ENCODE assay signal across 1 cellular context in the genomic region with DNA sequence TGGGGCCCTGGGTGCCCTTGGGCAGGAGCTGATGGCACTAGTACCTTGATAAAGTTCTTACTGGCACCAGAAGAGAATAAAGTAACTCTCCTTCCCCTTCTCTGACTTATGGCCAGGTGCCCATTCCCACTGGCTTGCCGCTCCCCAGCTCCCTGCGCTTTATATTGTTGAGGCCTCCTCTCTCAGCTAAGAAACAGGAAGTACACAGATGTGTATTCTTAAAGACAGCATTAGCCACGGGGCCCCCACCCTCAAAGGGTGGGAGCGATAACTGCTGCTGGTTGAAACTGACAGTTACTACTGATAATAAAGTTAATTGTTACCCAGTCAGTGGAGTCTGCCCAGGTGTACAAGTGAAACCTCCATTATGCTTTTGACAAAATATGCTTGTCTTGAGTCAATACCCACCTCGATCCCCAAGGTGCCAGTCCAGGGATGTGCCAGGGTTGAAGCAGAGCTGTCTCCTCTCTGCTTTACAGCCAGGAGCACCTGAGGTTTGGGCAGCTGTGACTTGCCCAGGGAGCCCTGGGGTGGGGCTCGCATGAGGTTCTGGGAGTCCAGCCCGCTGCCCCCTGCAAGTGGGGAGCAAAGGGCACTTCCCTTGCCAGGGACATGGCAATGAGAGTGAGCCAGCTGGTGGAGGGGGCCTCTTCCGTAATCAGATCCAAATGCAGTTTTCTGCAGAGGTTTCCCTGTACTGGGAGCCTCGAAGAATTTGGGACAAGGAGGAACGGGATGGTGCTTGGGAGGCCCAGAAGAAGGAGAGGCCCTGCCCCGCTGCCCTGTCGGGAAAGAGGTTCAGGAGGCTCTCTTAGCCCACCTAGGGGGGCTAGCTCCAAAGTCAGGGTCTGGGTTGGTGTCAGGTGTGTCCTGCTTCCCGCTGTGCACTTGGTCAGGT.
TF ChIP-seq lines count a peak whose summit lies in the region.

No MANE protein-coding gene starts in this region.

TF ChIP-seq in K562, 482 proteins besides CTCF, POLR2A, EP300 and RAD21 (continues in another document):
- TF ChIP-seq POLR2B (IDR thresholded peaks at IDR 0.05; ENCODE audit: low read depth, partially characterized antibody) (peak; percentile 29), RBBP5 (IDR thresholded peaks at IDR 0.05; ENCODE audit: borderline replicate concordance, insufficient read depth, low read length, poor library complexity, severe bottlenecking) (peak; percentile 45), LCOR (CRISPR knock-in tag; IDR thresholded peaks at IDR 0.05) (peak; percentile 57; the same call in 1 of the 2 replicates), TBP (optimal IDR thresholded peaks at IDR 0.05; ENCODE audit: low read depth, low read length) (peak; percentile 77), CXXC5 (CRISPR knock-in tag; IDR thresholded peaks at IDR 0.05) (peak; percentile 38), SMARCA4 (IDR thresholded peaks at IDR 0.05) (0 out of 2 replicates have a peak, but pooled peaks have one; percentile 28), MYC (IDR thresholded peaks at IDR 0.05; ENCODE audit: low read depth, low read length) (peak; percentile 62), MYC (CRISPR knock-in tag; IDR thresholded peaks at IDR 0.05; ENCODE audit: borderline replicate concordance, low read depth) (no peak), KDM1A (IDR thresholded peaks at IDR 0.05) (no peak), CTBP1 (IDR thresholded peaks at IDR 0.05; ENCODE audit: borderline replicate concordance) (peak; percentile 57; the same call in 1 of the 2 replicates), MEIS2 (IDR thresholded peaks at IDR 0.05; ENCODE audit: partially characterized antibody) (peak; percentile 45), FOXM1 (IDR thresholded peaks at IDR 0.05; ENCODE audit: low read depth) (peak; percentile 52; the same call in 1 of the 2 replicates), FOXM1 (CRISPR knock-in tag; IDR thresholded peaks at IDR 0.05; ENCODE audit: low read depth) (no peak), ZNF224 (CRISPR knock-in tag; IDR thresholded peaks at IDR 0.05) (no peak), NFIC (IDR thresholded peaks at IDR 0.05) (peak; percentile 57), ZNF583 (CRISPR knock-in tag; IDR thresholded peaks at IDR 0.05) (0 out of 2 replicates have a peak, but pooled peaks have one; percentile 12), STAT5A (IDR thresholded peaks at IDR 0.05; ENCODE audit: borderline replicate concordance, low read length) (no peak), POLR2G (IDR thresholded peaks at IDR 0.05; ENCODE audit: low read depth, low read length) (peak; percentile 35; the same call in 1 of the 2 replicates), ZNF766 (CRISPR knock-in tag; conservative IDR thresholded peaks at IDR 0.05) (peak; percentile 68; the same call in 1 of the 2 replicates), ARID1B (IDR thresholded peaks at IDR 0.05) (peak; percentile 53), CREB1 (IDR thresholded peaks at IDR 0.05) (0 out of 2 replicates have a peak, but pooled peaks have one; percentile 11), CREB1 (CRISPR knock-in tag; IDR thresholded peaks at IDR 0.05) (0 out of 2 replicates have a peak, but pooled peaks have one; percentile 27), ETV1 (tag; conservative IDR thresholded peaks at IDR 0.05; ENCODE audit: low read depth) (0 out of 2 replicates have a peak, but pooled peaks have one; percentile 35), DPF2 (IDR thresholded peaks at IDR 0.05) (peak; percentile 53), ELF4 (CRISPR knock-in tag; IDR thresholded peaks at IDR 0.05) (0 out of 2 replicates have a peak, but pooled peaks have one; percentile 4), GABPA (tag; conservative IDR thresholded peaks at IDR 0.05; ENCODE audit: low read depth) (0 out of 2 replicates have a peak, but pooled peaks have one; percentile 28), DACH1 (IDR thresholded peaks at IDR 0.05; ENCODE audit: partially characterized antibody) (peak; percentile 42), ELF1 (tag; IDR thresholded peaks at IDR 0.05) (peak; percentile 72), SUPT5H (IDR thresholded peaks at IDR 0.05) (peak; percentile 43; the same call in 1 of the 2 replicates), ZNF175 (CRISPR knock-in tag; IDR thresholded peaks at IDR 0.05; ENCODE audit: low read depth) (peak; percentile 82), RNF2 (IDR thresholded peaks at IDR 0.05) (peak; percentile 43; the same call in 1 of the 2 replicates), ZNF764 (CRISPR knock-in tag; IDR thresholded peaks at IDR 0.05; ENCODE audit: low read depth) (0 out of 2 replicates have a peak, but pooled peaks have one; percentile 14), NCOA6 (IDR thresholded peaks at IDR 0.05) (no peak), CHCHD3 (CRISPR knock-in tag; IDR thresholded peaks at IDR 0.05) (no peak), ZNF212 (CRISPR knock-in tag; IDR thresholded peaks at IDR 0.05) (no peak), SRSF3 (IDR thresholded peaks at IDR 0.05; ENCODE audit: insufficient read depth, low read length) (no peak), ZNF717 (CRISPR knock-in tag; IDR thresholded peaks at IDR 0.05) (0 out of 2 replicates have a peak, but pooled peaks have one; percentile 20), CBFA2T3 (IDR thresholded peaks at IDR 0.05) (peak; percentile 61), MTA3 (IDR thresholded peaks at IDR 0.05; ENCODE audit: borderline replicate concordance) (0 out of 2 replicates have a peak, but pooled peaks have one; percentile 43), ZFX (CRISPR knock-in tag; IDR thresholded peaks at IDR 0.05) (peak; percentile 66), ZNF589 (CRISPR knock-in tag; IDR thresholded peaks at IDR 0.05; ENCODE audit: low read depth) (peak; percentile 49; the same call in 1 of the 2 replicates), KAT7 (CRISPR knock-in tag; IDR thresholded peaks at IDR 0.05; ENCODE audit: borderline replicate concordance) (peak; percentile 42; the same call in 1 of the 2 replicates), PHB (CRISPR knock-in tag; IDR thresholded peaks at IDR 0.05) (0 out of 2 replicates have a peak, but pooled peaks have one; percentile 54), GATAD2A (IDR thresholded peaks at IDR 0.05) (peak; percentile 30; the same call in 1 of the 2 replicates), CREM (IDR thresholded peaks at IDR 0.05; ENCODE audit: low read depth) (0 out of 2 replicates have a peak, but pooled peaks have one; percentile 27), JUND (IDR thresholded peaks at IDR 0.05; ENCODE audit: borderline replicate concordance, low read depth, low read length) (peak; percentile 42; the same call in 1 of the 2 replicates), JUND (tag; IDR thresholded peaks at IDR 0.05; ENCODE audit: borderline replicate concordance, low read depth, low read length) (no peak), ZNF696 (CRISPR knock-in tag; conservative IDR thresholded peaks at IDR 0.05) (no peak), ZBTB7A (IDR thresholded peaks at IDR 0.05; ENCODE audit: borderline replicate concordance, control insufficient read depth, low read depth, low read length) (peak; percentile 63; the same call in 1 of the 2 replicates)
- TF ChIP-seq, protein P1, sequence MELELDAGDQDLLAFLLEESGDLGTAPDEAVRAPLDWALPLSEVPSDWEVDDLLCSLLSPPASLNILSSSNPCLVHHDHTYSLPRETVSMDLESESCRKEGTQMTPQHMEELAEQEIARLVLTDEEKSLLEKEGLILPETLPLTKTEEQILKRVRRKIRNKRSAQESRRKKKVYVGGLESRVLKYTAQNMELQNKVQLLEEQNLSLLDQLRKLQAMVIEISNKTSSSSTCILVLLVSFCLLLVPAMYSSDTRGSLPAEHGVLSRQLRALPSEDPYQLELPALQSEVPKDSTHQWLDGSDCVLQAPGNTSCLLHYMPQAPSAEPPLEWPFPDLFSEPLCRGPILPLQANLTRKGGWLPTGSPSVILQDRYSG (tag; conservative IDR thresholded peaks at IDR 0.05; ENCODE audit: low read depth): peak; percentile 8; the same call in 1 of the 2 replicates
- TF ChIP-seq, protein P2, sequence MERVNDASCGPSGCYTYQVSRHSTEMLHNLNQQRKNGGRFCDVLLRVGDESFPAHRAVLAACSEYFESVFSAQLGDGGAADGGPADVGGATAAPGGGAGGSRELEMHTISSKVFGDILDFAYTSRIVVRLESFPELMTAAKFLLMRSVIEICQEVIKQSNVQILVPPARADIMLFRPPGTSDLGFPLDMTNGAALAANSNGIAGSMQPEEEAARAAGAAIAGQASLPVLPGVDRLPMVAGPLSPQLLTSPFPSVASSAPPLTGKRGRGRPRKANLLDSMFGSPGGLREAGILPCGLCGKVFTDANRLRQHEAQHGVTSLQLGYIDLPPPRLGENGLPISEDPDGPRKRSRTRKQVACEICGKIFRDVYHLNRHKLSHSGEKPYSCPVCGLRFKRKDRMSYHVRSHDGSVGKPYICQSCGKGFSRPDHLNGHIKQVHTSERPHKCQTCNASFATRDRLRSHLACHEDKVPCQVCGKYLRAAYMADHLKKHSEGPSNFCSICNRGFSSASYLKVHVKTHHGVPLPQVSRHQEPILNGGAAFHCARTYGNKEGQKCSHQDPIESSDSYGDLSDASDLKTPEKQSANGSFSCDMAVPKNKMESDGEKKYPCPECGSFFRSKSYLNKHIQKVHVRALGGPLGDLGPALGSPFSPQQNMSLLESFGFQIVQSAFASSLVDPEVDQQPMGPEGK (CRISPR knock-in tag; IDR thresholded peaks at IDR 0.05; ENCODE audit: borderline replicate concordance): peak; percentile 75; the same call in 1 of the 2 replicates
- TF ChIP-seq, protein P3, sequence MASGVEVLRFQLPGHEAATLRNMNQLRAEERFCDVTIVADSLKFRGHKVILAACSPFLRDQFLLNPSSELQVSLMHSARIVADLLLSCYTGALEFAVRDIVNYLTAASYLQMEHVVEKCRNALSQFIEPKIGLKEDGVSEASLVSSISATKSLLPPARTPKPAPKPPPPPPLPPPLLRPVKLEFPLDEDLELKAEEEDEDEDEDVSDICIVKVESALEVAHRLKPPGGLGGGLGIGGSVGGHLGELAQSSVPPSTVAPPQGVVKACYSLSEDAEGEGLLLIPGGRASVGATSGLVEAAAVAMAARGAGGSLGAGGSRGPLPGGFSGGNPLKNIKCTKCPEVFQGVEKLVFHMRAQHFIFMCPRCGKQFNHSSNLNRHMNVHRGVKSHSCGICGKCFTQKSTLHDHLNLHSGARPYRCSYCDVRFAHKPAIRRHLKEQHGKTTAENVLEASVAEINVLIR (CRISPR knock-in tag; IDR thresholded peaks at IDR 0.05): no peak
- TF ChIP-seq, protein P4, sequence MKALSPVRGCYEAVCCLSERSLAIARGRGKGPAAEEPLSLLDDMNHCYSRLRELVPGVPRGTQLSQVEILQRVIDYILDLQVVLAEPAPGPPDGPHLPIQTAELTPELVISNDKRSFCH (CRISPR knock-in tag; IDR thresholded peaks at IDR 0.05): no peak
- TF ChIP-seq, protein P4 (tag; IDR thresholded peaks at IDR 0.05): 0 out of 2 replicates have a peak, but pooled peaks have one; percentile 19
- TF ChIP-seq, protein P5, sequence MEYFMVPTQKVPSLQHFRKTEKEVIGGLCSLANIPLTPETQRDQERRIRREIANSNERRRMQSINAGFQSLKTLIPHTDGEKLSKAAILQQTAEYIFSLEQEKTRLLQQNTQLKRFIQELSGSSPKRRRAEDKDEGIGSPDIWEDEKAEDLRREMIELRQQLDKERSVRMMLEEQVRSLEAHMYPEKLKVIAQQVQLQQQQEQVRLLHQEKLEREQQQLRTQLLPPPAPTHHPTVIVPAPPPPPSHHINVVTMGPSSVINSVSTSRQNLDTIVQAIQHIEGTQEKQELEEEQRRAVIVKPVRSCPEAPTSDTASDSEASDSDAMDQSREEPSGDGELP (CRISPR knock-in tag; IDR thresholded peaks at IDR 0.05; ENCODE audit: borderline replicate concordance): peak; percentile 27
- TF ChIP-seq, protein P6, sequence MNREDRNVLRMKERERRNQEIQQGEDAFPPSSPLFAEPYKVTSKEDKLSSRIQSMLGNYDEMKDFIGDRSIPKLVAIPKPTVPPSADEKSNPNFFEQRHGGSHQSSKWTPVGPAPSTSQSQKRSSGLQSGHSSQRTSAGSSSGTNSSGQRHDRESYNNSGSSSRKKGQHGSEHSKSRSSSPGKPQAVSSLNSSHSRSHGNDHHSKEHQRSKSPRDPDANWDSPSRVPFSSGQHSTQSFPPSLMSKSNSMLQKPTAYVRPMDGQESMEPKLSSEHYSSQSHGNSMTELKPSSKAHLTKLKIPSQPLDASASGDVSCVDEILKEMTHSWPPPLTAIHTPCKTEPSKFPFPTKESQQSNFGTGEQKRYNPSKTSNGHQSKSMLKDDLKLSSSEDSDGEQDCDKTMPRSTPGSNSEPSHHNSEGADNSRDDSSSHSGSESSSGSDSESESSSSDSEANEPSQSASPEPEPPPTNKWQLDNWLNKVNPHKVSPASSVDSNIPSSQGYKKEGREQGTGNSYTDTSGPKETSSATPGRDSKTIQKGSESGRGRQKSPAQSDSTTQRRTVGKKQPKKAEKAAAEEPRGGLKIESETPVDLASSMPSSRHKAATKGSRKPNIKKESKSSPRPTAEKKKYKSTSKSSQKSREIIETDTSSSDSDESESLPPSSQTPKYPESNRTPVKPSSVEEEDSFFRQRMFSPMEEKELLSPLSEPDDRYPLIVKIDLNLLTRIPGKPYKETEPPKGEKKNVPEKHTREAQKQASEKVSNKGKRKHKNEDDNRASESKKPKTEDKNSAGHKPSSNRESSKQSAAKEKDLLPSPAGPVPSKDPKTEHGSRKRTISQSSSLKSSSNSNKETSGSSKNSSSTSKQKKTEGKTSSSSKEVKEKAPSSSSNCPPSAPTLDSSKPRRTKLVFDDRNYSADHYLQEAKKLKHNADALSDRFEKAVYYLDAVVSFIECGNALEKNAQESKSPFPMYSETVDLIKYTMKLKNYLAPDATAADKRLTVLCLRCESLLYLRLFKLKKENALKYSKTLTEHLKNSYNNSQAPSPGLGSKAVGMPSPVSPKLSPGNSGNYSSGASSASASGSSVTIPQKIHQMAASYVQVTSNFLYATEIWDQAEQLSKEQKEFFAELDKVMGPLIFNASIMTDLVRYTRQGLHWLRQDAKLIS (CRISPR knock-in tag; IDR thresholded peaks at IDR 0.05): 0 out of 2 replicates have a peak, but pooled peaks have one; percentile 65
- TF ChIP-seq, protein P7, sequence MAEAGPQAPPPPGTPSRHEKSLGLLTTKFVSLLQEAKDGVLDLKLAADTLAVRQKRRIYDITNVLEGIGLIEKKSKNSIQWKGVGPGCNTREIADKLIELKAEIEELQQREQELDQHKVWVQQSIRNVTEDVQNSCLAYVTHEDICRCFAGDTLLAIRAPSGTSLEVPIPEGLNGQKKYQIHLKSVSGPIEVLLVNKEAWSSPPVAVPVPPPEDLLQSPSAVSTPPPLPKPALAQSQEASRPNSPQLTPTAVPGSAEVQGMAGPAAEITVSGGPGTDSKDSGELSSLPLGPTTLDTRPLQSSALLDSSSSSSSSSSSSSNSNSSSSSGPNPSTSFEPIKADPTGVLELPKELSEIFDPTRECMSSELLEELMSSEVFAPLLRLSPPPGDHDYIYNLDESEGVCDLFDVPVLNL (CRISPR knock-in tag; IDR thresholded peaks at IDR 0.05; ENCODE audit: low read depth): no peak
- TF ChIP-seq, protein P8, sequence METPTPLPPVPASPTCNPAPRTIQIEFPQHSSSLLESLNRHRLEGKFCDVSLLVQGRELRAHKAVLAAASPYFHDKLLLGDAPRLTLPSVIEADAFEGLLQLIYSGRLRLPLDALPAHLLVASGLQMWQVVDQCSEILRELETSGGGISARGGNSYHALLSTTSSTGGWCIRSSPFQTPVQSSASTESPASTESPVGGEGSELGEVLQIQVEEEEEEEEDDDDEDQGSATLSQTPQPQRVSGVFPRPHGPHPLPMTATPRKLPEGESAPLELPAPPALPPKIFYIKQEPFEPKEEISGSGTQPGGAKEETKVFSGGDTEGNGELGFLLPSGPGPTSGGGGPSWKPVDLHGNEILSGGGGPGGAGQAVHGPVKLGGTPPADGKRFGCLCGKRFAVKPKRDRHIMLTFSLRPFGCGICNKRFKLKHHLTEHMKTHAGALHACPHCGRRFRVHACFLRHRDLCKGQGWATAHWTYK (CRISPR knock-in tag; IDR thresholded peaks at IDR 0.05): peak; percentile 42; the same call in 1 of the 2 replicates
